ENCODE assay signal across 13 cellular contexts in the genomic region with DNA sequence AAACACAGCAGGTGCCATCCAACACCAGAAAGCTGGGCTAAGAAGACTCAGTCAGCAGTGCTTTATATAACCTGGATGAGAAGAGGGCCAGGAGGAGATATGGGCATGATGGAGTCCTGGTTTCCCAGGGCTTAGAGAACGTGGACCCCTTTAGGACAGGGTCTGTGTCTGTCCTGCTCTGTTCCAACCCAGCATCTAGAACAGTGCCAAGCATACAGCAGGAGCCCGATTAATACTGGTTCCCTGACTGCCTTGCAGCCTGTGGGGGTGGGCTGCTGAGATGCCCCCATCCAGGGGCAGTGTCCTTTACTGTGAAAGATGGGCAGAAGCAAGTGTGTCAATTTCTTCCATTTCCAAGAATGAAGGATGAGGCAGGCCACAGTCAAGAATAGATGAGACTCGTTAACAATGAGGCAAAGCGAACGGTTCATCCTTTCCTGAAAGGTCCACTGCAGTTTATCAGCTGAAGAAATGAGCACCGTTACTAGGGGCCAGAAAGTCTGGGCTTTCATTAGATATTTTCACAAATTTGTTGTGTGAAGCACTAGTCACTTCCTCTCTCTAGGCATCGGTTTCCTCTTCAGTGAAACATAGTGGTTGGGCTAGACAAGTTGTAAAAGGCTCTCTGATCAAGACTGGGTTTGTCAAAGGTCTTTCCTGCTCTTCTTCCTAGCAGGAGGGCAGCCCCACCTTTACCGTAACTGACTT.
A peak's percentile ranks its signal among the peaks of the same experiment; 100 is the strongest.
DNase-seq lines count a peak whose midpoint lies in the region; ATAC-seq and TF ChIP-seq lines count a peak whose summit lies in the region.
"Had no signal": no experiment of that assay in that cellular context is flagged by ENCODE, and none has a peak within 500 bp of the region (broad histone marks: within the 10 kb centered on the region; RNA-seq: fewer than 3 reads in every experiment).

No MANE protein-coding gene starts in this region.

- no peaks in the 10 kb centered on the region for H3K36me3 ChIP-seq in CD8-positive, alpha-beta memory T cell (ENCODE audit: insufficient read depth, low read length)

- H3K36me3 Mint-ChIP-seq in CD8-positive, alpha-beta memory T cell: no peaks in the 10 kb centered on the region
- no peaks in the 10 kb centered on the region for H3K36me3 Mint-ChIP-seq in activated naive CD4-positive, alpha-beta T cell treated with anti-CD3 and anti-CD28 coated beads, Interleukin-2, amount 50 U/mL, for 24 hours
- no peaks in the 10 kb centered on the region for H3K36me3 Mint-ChIP-seq in natural killer cell

- no peak for TF ChIP-seq CTCF in natural killer cell (IDR thresholded peaks at IDR 0.05)

- CTCF ChIA-PET in CD8-positive, alpha-beta memory T cell (lab: Charles Lee): interaction anchor here (0.6 to 2.7 kb wide), 5 partner anchors 13 to 140 kb away, joined by 3 to 10 read pairs (median 4); no protein-coding TSS in a partner anchor

- ATAC-seq in natural killer cell: peak; percentile 89 to 94 (median 91)
- ATAC-seq in GM19463 (IDR thresholded peaks at IDR 0.05; ENCODE audit: unreplicated experiment): no peak

- H3K4me3 ChIP-seq in CD8-positive, alpha-beta memory T cell (ENCODE audit: low read length): no peak overlapping the region
- H3K4me3 ChIP-seq in Jurkat, Clone E6-1 (ENCODE audit: low read length): no peak overlapping the region
- H3K4me3 ChIP-seq: lung had no signal

- peak overlapping the region in 6 of 7 donors; percentile 56 to 75 (median 60) for H3K4me3 Mint-ChIP-seq in CD8-positive, alpha-beta memory T cell
- H3K4me3 Mint-ChIP-seq in activated naive CD4-positive, alpha-beta T cell treated with anti-CD3 and anti-CD28 coated beads, Interleukin-2, amount 50 U/mL, for 24 hours: peak overlapping the region; percentile 45
- H3K4me3 Mint-ChIP-seq in natural killer cell: peak overlapping the region; percentile 73

- H3K27me3 ChIP-seq in CD8-positive, alpha-beta memory T cell (ENCODE audit: insufficient read depth, low read length, poor library complexity, severe bottlenecking): no peaks in the 10 kb centered on the region

- H3K9me3 ChIP-seq in CD8-positive, alpha-beta memory T cell (ENCODE audit: low read length): no peaks in the 10 kb centered on the region

- no peaks in the 10 kb centered on the region for H3K27me3 Mint-ChIP-seq in CD8-positive, alpha-beta memory T cell
- no peaks in the 10 kb centered on the region for H3K27me3 Mint-ChIP-seq in activated naive CD4-positive, alpha-beta T cell treated with anti-CD3 and anti-CD28 coated beads, Interleukin-2, amount 50 U/mL, for 24 hours
- no peaks in the 10 kb centered on the region for H3K27me3 Mint-ChIP-seq in natural killer cell (ENCODE audit: low read depth in 2 of 2)

- peak overlapping the region; percentile 77 to 97 (median 94) for H3K27ac Mint-ChIP-seq in CD8-positive, alpha-beta memory T cell
- peak overlapping the region; percentile 89 for H3K27ac Mint-ChIP-seq in activated naive CD4-positive, alpha-beta T cell treated with anti-CD3 and anti-CD28 coated beads, Interleukin-2, amount 50 U/mL, for 24 hours
- peak overlapping the region; percentile 95 for H3K27ac Mint-ChIP-seq in natural killer cell

- H3K4me1 ChIP-seq in CD8-positive, alpha-beta memory T cell (ENCODE audit: insufficient read depth, low read length): peaks cover 25% of the 10 kb centered on the region

- POLR2A ChIA-PET in CD8-positive, alpha-beta memory T cell (lab: Charles Lee): no interaction called here

- intact Hi-C loops in natural killer cell (cut with micrococcal nuclease): loop anchor here (1.0 kb wide), 1 partner anchor 9 kb away; no protein-coding TSS in a partner anchor

- peak in 2 of 5 donors; percentile 25 to 32 for DNase-seq in CD8-positive, alpha-beta memory T cell
- peak; percentile 41 for DNase-seq in Jurkat, Clone E6-1 (ENCODE audit: low read depth, low spot score)
- DNase-seq in natural killer cell (no peak), hippocampal formation (lab: John Stamatoyannopoulos, UW) (no peak), NCI-H1417 treated with DMSO at 0.1 percent for 48 hours (lab: John Stamatoyannopoulos, UW) (no peak), NCI-H2171 (lab: John Stamatoyannopoulos, UW) (no peak)
- DNase-seq: anterior cingulate cortex, DMS79, NCI-H69 had no signal

- peaks cover 23 to 33% (median 29%) of the 10 kb centered on the region in 3 donors for H3K4me1 Mint-ChIP-seq in CD8-positive, alpha-beta memory T cell
- peaks cover 36% of the 10 kb centered on the region for H3K4me1 Mint-ChIP-seq in activated naive CD4-positive, alpha-beta T cell treated with anti-CD3 and anti-CD28 coated beads, Interleukin-2, amount 50 U/mL, for 24 hours
- H3K4me1 Mint-ChIP-seq in natural killer cell: peaks cover 44 to 52% of the 10 kb centered on the region in 2 donors

- no peaks in the 10 kb centered on the region for H3K9me3 Mint-ChIP-seq in CD8-positive, alpha-beta memory T cell
- no peaks in the 10 kb centered on the region for H3K9me3 Mint-ChIP-seq in activated naive CD4-positive, alpha-beta T cell treated with anti-CD3 and anti-CD28 coated beads, Interleukin-2, amount 50 U/mL, for 24 hours
- no peaks in the 10 kb centered on the region for H3K9me3 Mint-ChIP-seq in natural killer cell

- H3K27ac ChIP-seq in CD8-positive, alpha-beta memory T cell (ENCODE audit: low read depth, low read length): no peak overlapping the region
- H3K27ac ChIP-seq: KMS-11 had no signal
